In the genomic region with DNA sequence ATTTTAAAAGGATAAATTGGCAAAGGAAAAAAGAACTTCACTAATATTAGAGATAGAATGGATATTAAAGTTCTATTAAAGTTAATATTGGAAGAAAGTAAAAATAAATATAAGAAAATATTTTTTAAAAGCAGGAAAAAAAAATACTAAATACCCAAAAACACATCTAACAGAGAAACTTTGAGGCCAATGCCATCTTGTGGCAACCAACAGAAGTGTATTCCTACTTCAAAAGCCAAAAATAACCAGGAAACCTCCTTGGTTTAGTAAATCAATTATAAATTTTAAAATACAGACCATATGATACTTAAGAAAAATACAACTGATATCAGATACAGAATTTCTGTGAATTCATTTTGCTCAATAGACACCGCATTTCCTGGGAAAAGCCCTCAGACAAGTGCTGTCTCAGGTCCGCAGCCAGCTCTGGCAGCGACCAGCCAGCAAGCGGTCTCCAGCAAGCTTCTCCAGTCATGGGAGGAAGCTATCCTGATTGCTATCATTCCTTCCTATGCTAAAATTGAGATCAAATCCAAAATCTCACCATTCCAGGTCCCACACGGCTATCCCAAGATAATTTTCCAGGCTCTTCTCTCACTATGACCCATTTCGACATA, we compare ENCODE assay signal across 9 cellular contexts.
DNase-seq lines count a peak whose midpoint lies in the region; ATAC-seq and TF ChIP-seq lines count a peak whose summit lies in the region.
"Had no signal": no experiment of that assay in that cellular context is flagged by ENCODE, and none has a peak within 500 bp of the region (broad histone marks: within the 10 kb centered on the region; RNA-seq: fewer than 3 reads in every experiment).

No MANE protein-coding gene starts in this region.

- TF ChIP-seq POLR2A in erythroblast (IDR thresholded peaks at IDR 0.05; ENCODE audit: low read length) = no peak

- DNase-seq in DMS 273 (lab: John Stamatoyannopoulos, UW; ENCODE audit: unreplicated experiment) (peak; percentile 34), DMS 273 treated with DMSO at 0.1 percent for 48 hours (lab: John Stamatoyannopoulos, UW) (no peak), OCI-M1 (lab: John Stamatoyannopoulos, UW) (peak; percentile 21), erythroblast (lab: John Stamatoyannopoulos, UW) (peak; percentile 38 to 48), skeletal muscle cell (ENCODE audit: low read depth) (peak; percentile 1), middle frontal gyrus (ENCODE audit: extremely low spot score, low spot score) (no peak), NCI-H1105 (lab: John Stamatoyannopoulos, UW) (no peak)
- DNase-seq: 8988T had no signal

- no peak overlapping the region for H3K4me3 ChIP-seq in skeletal muscle cell (ENCODE audit: low read depth, low read length)

- ATAC-seq in HG02763 (IDR thresholded peaks at IDR 0.05; ENCODE audit: unreplicated experiment) = no peak

Comparison
In these comparisons a context has a peak if more than half of its experiments do, and no peak if none do; other contexts are left out.
1. DNase-seq: peak in DMS 273 (single experiment), OCI-M1 (single experiment), erythroblast (2 of 2) and skeletal muscle cell (single experiment); none in DMS 273 treated with DMSO at 0.1 percent for 48 hours (single experiment), middle frontal gyrus (single experiment) and NCI-H1105 (single experiment).